20 cellular contexts compared by ENCODE assay signal in the genomic region with DNA sequence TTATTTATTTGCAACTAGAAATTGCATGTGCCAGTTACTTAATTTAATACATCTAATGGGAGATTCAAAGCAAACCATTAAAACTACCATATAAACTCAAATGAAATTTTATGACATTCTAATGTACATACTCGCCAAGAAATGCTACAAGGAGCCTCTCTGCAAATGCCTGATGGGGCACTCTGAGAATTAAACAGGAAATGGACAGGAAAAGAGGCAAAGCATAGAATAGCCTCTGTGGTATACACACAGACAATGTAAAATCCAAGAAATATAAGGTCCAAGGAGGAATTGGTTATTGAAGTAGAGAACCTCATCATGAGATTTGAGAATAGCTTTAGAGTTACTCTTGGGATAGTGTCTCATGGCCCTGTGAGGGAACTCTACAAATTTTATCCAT.
"Had no signal": no experiment of that assay in that cellular context is flagged by ENCODE, and none has a peak within 500 bp of the region (broad histone marks: within the 10 kb centered on the region; RNA-seq: fewer than 3 reads in every experiment).

No MANE protein-coding gene starts in this region.

- H3K4me3 ChIP-seq: SJSA1 had no signal

- DNase-seq: Karpas-422, KG1, NCI-H1092, NCI-H1105 treated with DMSO at 0.1 percent for 48 hours, NCI-H1417 treated with DMSO at 0.1 percent for 48 hours, NCI-H146, NCI-H187, NCI-H2029, NCI-H2081 treated with DMSO at 0.1 percent for 48 hours, NCI-H2171, NCI-H226, NCI-H446, NCI-H510A, NCI-H524 treated with DMSO at 0.1 percent for 48 hours, NCI-H69, NCI-H774, Right ventricle myocardium superior, RPMI8226, SIG-M5 had no signal
